In the genomic region with DNA sequence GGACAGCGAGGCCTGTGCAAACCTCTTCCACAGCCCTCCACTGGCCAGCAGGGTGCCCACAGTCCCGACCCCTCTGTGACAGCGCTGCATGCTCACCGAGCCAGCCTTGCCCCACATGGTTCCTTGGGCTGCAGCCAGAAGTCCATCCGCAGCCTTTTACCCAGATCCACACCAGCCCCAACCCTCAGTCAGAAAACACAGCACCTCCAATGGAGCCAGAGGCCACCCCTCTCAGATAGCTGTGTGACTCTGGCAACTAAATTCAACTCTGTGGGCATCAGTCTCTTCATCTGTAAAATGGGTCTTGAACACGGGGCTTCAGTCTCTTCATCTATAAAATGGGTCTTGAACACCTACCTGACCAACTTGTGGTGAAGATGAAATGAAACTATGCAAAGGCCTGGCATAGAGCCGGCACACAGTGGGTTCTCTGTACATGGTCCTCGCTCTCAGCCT, we compare ENCODE assay signal across 8 cellular contexts. TPM values are rescaled to one million over a fixed set of nuclear protein-coding genes. Genes with fewer than 3 reads are reported as not detected.
DNase-seq lines count a peak whose midpoint lies in the region; ATAC-seq and TF ChIP-seq lines count a peak whose summit lies in the region.

No MANE protein-coding gene starts in this region.

- no peaks in the 10 kb centered on the region for H3K79me1 ChIP-seq in neuronal stem cell (ENCODE audit: low read depth, low read length)

- no peak overlapping the region for H2BK12ac ChIP-seq in neuronal stem cell (ENCODE audit: low read length)

- no peak for DNase-seq in natural killer cell treated with Interleukin-12 subunit alpha and Interleukin-12 subunit beta and Interleukin-15 and Interleukin-18, amount 100 ng/mL, for 72 hours (ENCODE audit: low spot score)
- no peak for DNase-seq in natural killer cell
- DNase-seq in brain microvascular endothelial cell = no peak
- DNase-seq in neuronal stem cell (ENCODE audit: low spot score) = no peak
- DNase-seq in vagina (ENCODE audit: extremely low spot score in 2 of 2) = no peak
- DNase-seq in progenitor cell of endocrine pancreas (ENCODE audit: low spot score, unreplicated experiment) = no peak
- DNase-seq in DMS153 (lab: John Stamatoyannopoulos, UW) = no peak

- peak overlapping the region; percentile 91 for H2BK15ac ChIP-seq in neuronal stem cell (ENCODE audit: low read length)

- H3K27me3 ChIP-seq in brain microvascular endothelial cell (replicated peaks) (no peaks in the 10 kb centered on the region), neuronal stem cell (ENCODE audit: control insufficient read depth in 3 of 3, insufficient read depth in 3 of 3, low read depth in 1 of 3, low read length in 3 of 3) (no peaks in the 10 kb centered on the region), vagina (no peaks in the 10 kb centered on the region)

- H2BK5ac ChIP-seq in neuronal stem cell (ENCODE audit: low read length) = no peak overlapping the region

- ATAC-seq in natural killer cell treated with Interleukin-12 subunit alpha and Interleukin-12 subunit beta and Interleukin-15 and Interleukin-18, amount 100 ng/mL, for 72 hours = no peak
- ATAC-seq in natural killer cell (no peak), HG03039 (IDR thresholded peaks at IDR 0.05; ENCODE audit: unreplicated experiment) (no peak)

- TF ChIP-seq POLR2A in vagina (IDR thresholded peaks at IDR 0.05) = no peak

- peaks cover 3% of the 10 kb centered on the region for H3K9me3 Mint-ChIP-seq in natural killer cell treated with Interleukin-12 subunit alpha and Interleukin-12 subunit beta and Interleukin-15 and Interleukin-18, amount 100 ng/mL, for 72 hours
- H3K9me3 Mint-ChIP-seq in natural killer cell (peaks cover 0 to 4% of the 10 kb centered on the region in 2 donors), progenitor cell of endocrine pancreas (ENCODE audit: low read depth) (peaks cover 7% of the 10 kb centered on the region)

- H4K91ac ChIP-seq in neuronal stem cell (ENCODE audit: low read depth, low read length, poor library complexity) = peak overlapping the region; percentile 68

- H3K4ac ChIP-seq in neuronal stem cell (ENCODE audit: low read length) = peak overlapping the region; percentile 77

- in situ Hi-C loops in brain microvascular endothelial cell (cut with HindIII; ENCODE audit: low pct_ligation_motif_present, low sequenced_read_pairs) = no loop called here

- no peak overlapping the region for H3K23ac ChIP-seq in neuronal stem cell (ENCODE audit: low read depth, low read length, poor library complexity)

- H3K36me3 ChIP-seq in brain microvascular endothelial cell (replicated peaks) (no peaks in the 10 kb centered on the region), neuronal stem cell (replicated peaks in 1 of 2; ENCODE audit: control insufficient read depth in 2 of 2, insufficient read depth in 2 of 2, low read length in 2 of 2) (no peaks in the 10 kb centered on the region), vagina (no peaks in the 10 kb centered on the region)

- H2AFZ ChIP-seq in neuronal stem cell (ENCODE audit: low read length) = no peak overlapping the region

- H3K27ac Mint-ChIP-seq in natural killer cell treated with Interleukin-12 subunit alpha and Interleukin-12 subunit beta and Interleukin-15 and Interleukin-18, amount 100 ng/mL, for 72 hours = peak overlapping the region; percentile 96 to 100
- H3K27ac Mint-ChIP-seq in natural killer cell = peak overlapping the region in 1 of 2 donors; percentile 74
- H3K27ac Mint-ChIP-seq in progenitor cell of endocrine pancreas = no peak overlapping the region

- H3K27ac ChIP-seq in brain microvascular endothelial cell = peak overlapping the region; percentile 63
- H3K27ac ChIP-seq in neuronal stem cell (replicated peaks; ENCODE audit: low read length) = no peak overlapping the region
- H3K27ac ChIP-seq in vagina = peak overlapping the region; percentile 85

- no peak overlapping the region for H3K14ac ChIP-seq in neuronal stem cell (ENCODE audit: low read length)

- H4K8ac ChIP-seq in neuronal stem cell (ENCODE audit: low read depth, low read length) = no peak overlapping the region

- no peak overlapping the region for H2BK120ac ChIP-seq in neuronal stem cell (ENCODE audit: low read depth, low read length)

- H3K36me3 Mint-ChIP-seq in natural killer cell treated with Interleukin-12 subunit alpha and Interleukin-12 subunit beta and Interleukin-15 and Interleukin-18, amount 100 ng/mL, for 72 hours = no peaks in the 10 kb centered on the region
- H3K36me3 Mint-ChIP-seq in natural killer cell = peaks cover 7% of the 10 kb centered on the region
- no peaks in the 10 kb centered on the region for H3K36me3 Mint-ChIP-seq in progenitor cell of endocrine pancreas (ENCODE audit: insufficient read depth)

- H2AK5ac ChIP-seq in neuronal stem cell (ENCODE audit: low read depth, low read length) = peak overlapping the region; percentile 81

- peak overlapping the region; percentile 88 for H3K18ac ChIP-seq in neuronal stem cell (ENCODE audit: low read length)

- H3K9me3 ChIP-seq in neuronal stem cell (replicated peaks in 1 of 2; ENCODE audit: control insufficient read depth in 2 of 2, insufficient read depth in 1 of 2, low read depth in 1 of 2, low read length in 2 of 2) = peaks cover 2 to 10% of the 10 kb centered on the region in 2 donors
- H3K9me3 ChIP-seq in vagina = no peaks in the 10 kb centered on the region

- TF ChIP-seq CTCF in natural killer cell (IDR thresholded peaks at IDR 0.05) (no peak), brain microvascular endothelial cell (IDR thresholded peaks at IDR 0.05; ENCODE audit: low read depth, low read length, missing control alignments) (no peak), vagina (IDR thresholded peaks at IDR 0.05) (no peak), progenitor cell of endocrine pancreas (IDR thresholded peaks at IDR 0.05; ENCODE audit: unreplicated experiment) (no peak)

- no peak overlapping the region for H3K4me2 ChIP-seq in neuronal stem cell (ENCODE audit: insufficient read depth, low read length, poor library complexity, severe bottlenecking)

- H3K4me1 Mint-ChIP-seq in natural killer cell treated with Interleukin-12 subunit alpha and Interleukin-12 subunit beta and Interleukin-15 and Interleukin-18, amount 100 ng/mL, for 72 hours (ENCODE audit: low read depth in 2 of 2) = peaks cover 30 to 37% of the 10 kb centered on the region in 2 donors
- H3K4me1 Mint-ChIP-seq in natural killer cell (peaks cover 24% of the 10 kb centered on the region in 2 donors), progenitor cell of endocrine pancreas (ENCODE audit: low read depth) (peaks cover 8% of the 10 kb centered on the region)

- peaks cover 27 to 35% of the 10 kb centered on the region in 2 donors for H3K4me1 ChIP-seq in neuronal stem cell (ENCODE audit: control insufficient read depth in 2 of 2, insufficient read depth in 1 of 2, low read depth in 1 of 2, low read length in 2 of 2)
- H3K4me1 ChIP-seq in vagina = peaks cover 43% of the 10 kb centered on the region

- WGBS in neuronal stem cell (ENCODE audit: extremely low coverage in 2 of 2, insufficient read length in 2 of 2, insufficient replicate concordance in 1 of 2), 2 donors = no CpG with 5 or more reads among the region's 8 CpGs

- peak overlapping the region; percentile 87 for H3K4me3 Mint-ChIP-seq in natural killer cell treated with Interleukin-12 subunit alpha and Interleukin-12 subunit beta and Interleukin-15 and Interleukin-18, amount 100 ng/mL, for 72 hours
- no peak overlapping the region for H3K4me3 Mint-ChIP-seq in natural killer cell
- H3K4me3 Mint-ChIP-seq in progenitor cell of endocrine pancreas (ENCODE audit: low read depth) = no peak overlapping the region

- peak overlapping the region; percentile 34 for H3K9ac ChIP-seq in neuronal stem cell (ENCODE audit: low read depth, low read length, poor library complexity)

- intact Hi-C loops in natural killer cell (cut with micrococcal nuclease) = loop anchor here (5.0 kb wide), 1 partner anchor 34 kb away; no protein-coding TSS in a partner anchor
- intact Hi-C loops in vagina (cut with DNase I) = loop anchor here (5.0 kb wide), 1 partner anchor 36 kb away; a partner anchor contains a TSS

- no peak overlapping the region for H3K4me3 ChIP-seq in brain microvascular endothelial cell (ENCODE audit: low read depth, low read length)
- H3K4me3 ChIP-seq in neuronal stem cell (ENCODE audit: low read length in 2 of 2) = peak overlapping the region in 1 of 2 donors; percentile 15
- no peak overlapping the region for H3K4me3 ChIP-seq in vagina

- no peaks in the 10 kb centered on the region for H3K27me3 Mint-ChIP-seq in natural killer cell treated with Interleukin-12 subunit alpha and Interleukin-12 subunit beta and Interleukin-15 and Interleukin-18, amount 100 ng/mL, for 72 hours
- H3K27me3 Mint-ChIP-seq in natural killer cell (ENCODE audit: low read depth in 2 of 2) = peaks cover 0 to 2% of the 10 kb centered on the region in 2 donors
- H3K27me3 Mint-ChIP-seq in progenitor cell of endocrine pancreas = no peaks in the 10 kb centered on the region

RNA-seq across cellular contexts. Expression of a gene that starts 38.0 kb away (rescaled TPM):
- total RNA-seq in natural killer cell treated with Interleukin-12 subunit alpha and Interleukin-12 subunit beta and Interleukin-15 and Interleukin-18, amount 100 ng/mL, for 72 hours = 1,000 to 10,000 TPM; 1,092 to 1,804 TPM
- 1,000 to 10,000 TPM; 2,039 to 3,339 (median 2,499) TPM for total RNA-seq in natural killer cell
- 18.9 TPM for polyA plus RNA-seq in neuronal stem cell (2013, experiment 1 of 2)
- 19.1 TPM for polyA plus RNA-seq in neuronal stem cell (2013, experiment 2 of 2)
- 1,179 TPM for total RNA-seq in vagina
- 31.8 and 35.7 TPM in 2 replicates for total RNA-seq in progenitor cell of endocrine pancreas

Comparison
In these comparisons a context has a peak if more than half of its experiments do, and no peak if none do; other contexts are left out.
1. RNA of a gene that starts 38.0 kb away (total RNA-seq): 2,039 to 3,339 TPM in natural killer cell, 1,092 to 1,804 TPM in natural killer cell treated with Interleukin-12 subunit alpha and Interleukin-12 subunit beta and Interleukin-15 and Interleukin-18, amount 100 ng/mL, for 72 hours and 1,179 TPM in vagina (single experiment); 31.8 to 35.7 TPM in progenitor cell of endocrine pancreas; every median in the first group is over 10 times any median in the second.